31 cellular contexts compared by ENCODE assay signal in the genomic region with DNA sequence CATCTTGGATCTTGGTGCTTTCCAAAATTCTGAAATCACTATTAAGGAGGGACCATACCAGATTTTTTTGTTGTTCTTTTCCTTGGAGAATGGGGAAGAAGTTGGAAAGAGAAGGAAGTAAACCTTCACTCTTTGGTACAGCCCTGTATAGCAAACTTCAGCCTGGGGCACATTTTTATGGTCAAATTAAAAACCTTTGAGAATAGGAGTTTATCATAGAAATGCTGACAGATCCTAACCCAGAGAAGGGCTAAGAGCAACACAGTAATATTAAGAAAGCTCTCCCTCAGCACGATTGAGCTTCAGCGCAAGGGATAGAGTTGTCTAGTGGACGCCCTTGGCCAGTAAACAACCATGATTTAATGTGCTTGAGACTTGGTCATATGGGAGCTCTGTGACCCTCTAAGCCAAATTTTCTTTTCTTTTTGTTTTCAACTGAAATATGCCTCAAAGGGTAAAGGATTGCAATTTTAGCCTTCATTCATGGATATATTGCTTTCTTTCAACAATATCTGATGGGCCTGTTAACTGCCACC.
"Had no signal": no experiment of that assay in that cellular context is flagged by ENCODE, and none has a peak within 500 bp of the region (broad histone marks: within the 10 kb centered on the region; RNA-seq: fewer than 3 reads in every experiment).

No MANE protein-coding gene starts in this region.

- H3K36me3 ChIP-seq: adrenal gland, ascending aorta, brain microvascular endothelial cell, left lung, neural progenitor cell, right lobe of liver, uterus had no signal

- H3K9ac ChIP-seq: neural progenitor cell had no signal

- H3K4me1 ChIP-seq: adrenal gland, ascending aorta, left lung, neural progenitor cell, right lobe of liver, uterus had no signal

- H3K9me3 Mint-ChIP-seq: activated naive CD4-positive, alpha-beta T cell treated with anti-CD3 and anti-CD28 coated beads for 36 hours; neural progenitor cell; stimulated activated memory B cell treated with anti-CD40 and anti-IgM and Interleukin-4, amounts not matched to agents 10 μg/mL and 1 μg/mL and 100 μg/mL, for 72 hours had no signal

- H3K27ac ChIP-seq: adrenal gland, ascending aorta, left lung, neural progenitor cell, right lobe of liver, uterus, VCaP had no signal

- H3K36me3 Mint-ChIP-seq: activated naive CD8-positive, alpha-beta T cell treated with anti-CD3 and anti-CD28 coated beads for 36 hours; neural progenitor cell; stimulated activated memory B cell treated with anti-CD40 and anti-IgM and Interleukin-4, amounts not matched to agents 10 μg/mL and 1 μg/mL and 100 μg/mL, for 72 hours had no signal

- H3K4me1 Mint-ChIP-seq: activated naive CD8-positive, alpha-beta T cell treated with anti-CD3 and anti-CD28 coated beads for 36 hours; naive thymus-derived CD4-positive, alpha-beta T cell; stimulated activated memory B cell treated with anti-CD40 and anti-IgM and Interleukin-4, amounts not matched to agents 10 μg/mL and 1 μg/mL and 100 μg/mL, for 72 hours; stimulated activated naive CD8-positive, alpha-beta T cell treated with anti-CD3 and anti-CD28 coated beads, Interleukin-15, amount 100 ng/mL, for 72 hours had no signal

- H3K4me3 ChIP-seq: adrenal gland, ascending aorta, left lung, neural progenitor cell, right lobe of liver, smooth muscle cell, uterus had no signal

- H3K27ac Mint-ChIP-seq: activated naive CD4-positive, alpha-beta T cell treated with anti-CD3 and anti-CD28 coated beads for 36 hours; activated naive CD8-positive, alpha-beta T cell treated with anti-CD3 and anti-CD28 coated beads for 36 hours; naive thymus-derived CD4-positive, alpha-beta T cell; neural progenitor cell; stimulated activated memory B cell treated with anti-CD40 and anti-IgM and Interleukin-4, amounts not matched to agents 10 μg/mL and 1 μg/mL and 100 μg/mL, for 72 hours; stimulated activated naive CD8-positive, alpha-beta T cell treated with anti-CD3 and anti-CD28 coated beads, Interleukin-15, amount 100 ng/mL, for 72 hours; T-helper 1 cell treated with Interleukin-12 subunit alpha and Interleukin-12 subunit beta and Interleukin-4 antibody, amounts not matched to agents 30 μg/mL and 1 μg/mL, for 36 hours; type B pancreatic cell had no signal

- H3K4me2 ChIP-seq: neural progenitor cell, smooth muscle cell had no signal

- DNase-seq: activated CD4-positive, alpha-beta T cell treated with anti-CD3 and anti-CD28 coated beads for 48 hours; activated CD4-positive, alpha-beta T cell treated with anti-CD3 and anti-CD28 coated beads, Interleukin-2, amount 50 U/mL, for 48 hours; activated CD8-positive, alpha-beta memory T cell treated with anti-CD3 and anti-CD28 coated beads for 24 hours; activated effector memory CD4-positive, alpha-beta T cell treated with Interleukin-2 at 50 U/mL for 16 hours; activated naive CD4-positive, alpha-beta T cell treated with anti-CD3 and anti-CD28 coated beads for 36 hours; activated naive CD8-positive, alpha-beta T cell treated with anti-CD3 and anti-CD28 coated beads for 36 hours; adrenal gland; brain microvascular endothelial cell; caudate nucleus; foreskin fibroblast; head of caudate nucleus; hypothalamus; left lung; naive thymus-derived CD4-positive, alpha-beta T cell; occipital lobe; posterior cingulate gyrus; right lobe of liver; stimulated activated CD4-positive, alpha-beta T cell treated with anti-CD3 and anti-CD28 coated beads, Interleukin-1b, Interleukin-23, amount 100 ng/mL, for 48 hours; stimulated activated CD4-positive, alpha-beta T cell treated with anti-CD3 and anti-CD28 coated beads, Interleukin-4, amount 100 ng/mL, for 4 hours; stimulated activated CD8-positive, alpha-beta memory T cell treated with anti-CD3 and anti-CD28 coated beads, Interleukin-4, amount 100 ng/mL, for 48 hours; stimulated activated naive CD8-positive, alpha-beta T cell treated with anti-CD3 and anti-CD28 coated beads, Interleukin-15, amount 100 ng/mL, for 72 hours; substantia nigra; T-helper 9 cell; uterus had no signal

- H3K27me3 Mint-ChIP-seq: stimulated activated memory B cell treated with anti-CD40 and anti-IgM and Interleukin-4, amounts not matched to agents 10 μg/mL and 1 μg/mL and 100 μg/mL, for 72 hours; type B pancreatic cell had no signal

- H3K27me3 ChIP-seq: adrenal gland, ascending aorta, brain microvascular endothelial cell, left lung, neural progenitor cell, right lobe of liver, uterus had no signal

- H3K9me3 ChIP-seq: adrenal gland, ascending aorta, left lung, right lobe of liver, uterus had no signal

- H3K4me3 Mint-ChIP-seq: activated naive CD4-positive, alpha-beta T cell treated with anti-CD3 and anti-CD28 coated beads for 36 hours; activated naive CD8-positive, alpha-beta T cell treated with anti-CD3 and anti-CD28 coated beads for 36 hours; naive thymus-derived CD4-positive, alpha-beta T cell; neural progenitor cell; stimulated activated memory B cell treated with anti-CD40 and anti-IgM and Interleukin-4, amounts not matched to agents 10 μg/mL and 1 μg/mL and 100 μg/mL, for 72 hours; stimulated activated naive CD8-positive, alpha-beta T cell treated with anti-CD3 and anti-CD28 coated beads, Interleukin-15, amount 100 ng/mL, for 72 hours; T-helper 1 cell treated with Interleukin-12 subunit alpha and Interleukin-12 subunit beta and Interleukin-4 antibody, amounts not matched to agents 30 μg/mL and 1 μg/mL, for 36 hours; type B pancreatic cell had no signal

- ATAC-seq: left lung; naive thymus-derived CD4-positive, alpha-beta T cell; right lobe of liver; stimulated activated memory B cell treated with anti-CD40 and anti-IgM and Interleukin-4, amounts not matched to agents 10 μg/mL and 1 μg/mL and 100 μg/mL, for 72 hours; stimulated activated naive CD8-positive, alpha-beta T cell treated with anti-CD3 and anti-CD28 coated beads, Interleukin-15, amount 100 ng/mL, for 72 hours had no signal
